ENCODE assay signal across 18 cellular contexts in genomic region chr4:157887316-157887715, GRCh38.
"Had no signal": no experiment of that assay in that cellular context is flagged by ENCODE, and none has a peak within 500 bp of the region (broad histone marks: within the 10 kb centered on the region; RNA-seq: fewer than 3 reads in every experiment).

No MANE protein-coding gene starts in this region.

- H3K4me3 ChIP-seq: Peyer's patch, SJSA1, SK-N-MC had no signal

- H3K27ac ChIP-seq: Peyer's patch, SJSA1, SK-N-MC had no signal

- ATAC-seq: PC-3 had no signal

- DNase-seq: KBM-7, MV-4-11, NCI-H1048, NCI-H1105, NCI-H1436 treated with DMSO at 0.1 percent for 48 hours, NCI-H1694, NCI-H187 treated with DMSO at 0.1 percent for 48 hours, NCI-H2029 treated with DMSO at 0.1 percent for 48 hours, NCI-H345, NCI-H446 treated with DMSO at 0.1 percent for 48 hours, NCI-H510A treated with DMSO at 0.1 percent for 48 hours, PC-3, Peyer's patch, Right ventricle myocardium superior, RPMI8226, SIG-M5 had no signal

- H3K4me1 ChIP-seq: Peyer's patch, SJSA1 had no signal

- H3K36me3 ChIP-seq: Peyer's patch, SJSA1 had no signal

- H3K9me3 ChIP-seq: Peyer's patch, SJSA1 had no signal

- H3K27me3 ChIP-seq: Peyer's patch, SJSA1 had no signal
